22 cellular contexts compared by ENCODE assay signal in genomic region chr9:114272739-114273431, GRCh38. TPM values are rescaled to one million over a fixed set of nuclear protein-coding genes. Genes with fewer than 3 reads are reported as not detected.
DNase-seq lines count a peak whose midpoint lies in the region; ATAC-seq, FAIRE-seq and TF ChIP-seq lines count a peak whose summit lies in the region.
"Had no signal": no experiment of that assay in that cellular context is flagged by ENCODE, and none has a peak within 500 bp of the region (broad histone marks: within the 10 kb centered on the region; RNA-seq: fewer than 3 reads in every experiment).

No MANE protein-coding gene starts in this region.

- H3K9me3 Mint-ChIP-seq in activated T-cell treated with anti-CD3 and anti-CD28 coated beads, Interleukin-2, amount 50 U/mL, for 72 hours = peaks cover 0 to under 1% of the 10 kb centered on the region in 2 donors
- H3K9me3 Mint-ChIP-seq: activated T-helper 2 cell treated with anti-CD3 and anti-CD28 coated beads, Interferon-gamma antibody, Interleukin-2, Interleukin-4, amounts not matched to agents 10 μg/mL and 5 μg/mL and 100 μg/mL, durations not matched to agents 14 hours and 24 hours and 36 hours; CD4-positive, alpha-beta T cell had no signal

- H3K4me1 ChIP-seq in BE2C = no peaks in the 10 kb centered on the region
- H3K4me1 ChIP-seq: gastroesophageal sphincter, tibial nerve had no signal

- H3K36me3 ChIP-seq in BE2C = no peaks in the 10 kb centered on the region
- H3K36me3 ChIP-seq: gastroesophageal sphincter had no signal

- no peaks in the 10 kb centered on the region for H3K36me3 Mint-ChIP-seq in activated T-cell treated with anti-CD3 and anti-CD28 coated beads, Interleukin-2, amount 50 U/mL, for 72 hours (ENCODE audit: insufficient read depth in 2 of 2)
- H3K36me3 Mint-ChIP-seq: activated CD8-positive, alpha-beta memory T cell treated with anti-CD3 and anti-CD28 coated beads, Interleukin-2, amount 10 ng/mL, durations not matched to agents 7 days and 5 days; natural killer cell had no signal

- H3K9me3 ChIP-seq in BE2C = no peaks in the 10 kb centered on the region
- H3K9me3 ChIP-seq: gastroesophageal sphincter, tibial nerve had no signal

- H3K4me3 ChIP-seq in BE2C (ENCODE audit: low read depth, low read length) = no peak overlapping the region
- H3K4me3 ChIP-seq: gastroesophageal sphincter, smooth muscle cell, tibial nerve had no signal

- ATAC-seq in omental fat pad (ENCODE audit: low FRiP score) = no peak
- ATAC-seq in activated T-cell treated with anti-CD3 and anti-CD28 coated beads, Interleukin-2, amount 50 U/mL, for 72 hours (replicated peaks in 1 of 2) = no peak
- ATAC-seq: activated CD8-positive, alpha-beta memory T cell treated with anti-CD3 and anti-CD28 coated beads, Interleukin-2, amount 10 ng/mL, durations not matched to agents 7 days and 5 days; gastroesophageal sphincter; natural killer cell had no signal

- H3K27me3 ChIP-seq in BE2C = no peaks in the 10 kb centered on the region
- H3K27me3 ChIP-seq: tibial nerve had no signal

- no peak overlapping the region for H3K4me3 Mint-ChIP-seq in activated T-cell treated with anti-CD3 and anti-CD28 coated beads, Interleukin-2, amount 50 U/mL, for 72 hours
- H3K4me3 Mint-ChIP-seq: activated CD8-positive, alpha-beta memory T cell treated with anti-CD3 and anti-CD28 coated beads, Interleukin-2, amount 10 ng/mL, durations not matched to agents 7 days and 5 days; CD4-positive, alpha-beta T cell; natural killer cell; stimulated activated naive CD8-positive, alpha-beta T cell treated with anti-CD3 and anti-CD28 coated beads, Interleukin-15, Interleukin-2, amounts not matched to agents 100 ng/mL and 50 ng/mL, for 24 hours had no signal

- no peaks in the 10 kb centered on the region for H3K27me3 Mint-ChIP-seq in activated T-cell treated with anti-CD3 and anti-CD28 coated beads, Interleukin-2, amount 50 U/mL, for 72 hours (ENCODE audit: low read depth)
- H3K27me3 Mint-ChIP-seq: CD4-positive, alpha-beta T cell; stimulated activated naive CD8-positive, alpha-beta T cell treated with anti-CD3 and anti-CD28 coated beads, Interleukin-15, Interleukin-2, amounts not matched to agents 100 ng/mL and 50 ng/mL, for 24 hours had no signal

- TF ChIP-seq CTCF in BE2C (IDR thresholded peaks at IDR 0.05; ENCODE audit: low read depth, low read length) (no peak), omental fat pad (IDR thresholded peaks at IDR 0.05) (no peak), GM10266 (IDR thresholded peaks at IDR 0.05; ENCODE audit: control insufficient read depth, insufficient read depth, low read depth, missing control alignments) (no peak)

- H3K27ac Mint-ChIP-seq in activated T-cell treated with anti-CD3 and anti-CD28 coated beads, Interleukin-2, amount 50 U/mL, for 72 hours = no peak overlapping the region
- H3K27ac Mint-ChIP-seq: activated CD8-positive, alpha-beta memory T cell treated with anti-CD3 and anti-CD28 coated beads, Interleukin-2, amount 10 ng/mL, durations not matched to agents 7 days and 5 days; activated T-helper 2 cell treated with anti-CD3 and anti-CD28 coated beads, Interferon-gamma antibody, Interleukin-2, Interleukin-4, amounts not matched to agents 10 μg/mL and 5 μg/mL and 100 μg/mL, durations not matched to agents 14 hours and 24 hours and 36 hours; CD4-positive, alpha-beta T cell; natural killer cell; stimulated activated naive CD8-positive, alpha-beta T cell treated with anti-CD3 and anti-CD28 coated beads, Interleukin-15, Interleukin-2, amounts not matched to agents 100 ng/mL and 50 ng/mL, for 24 hours had no signal

- DNase-seq in BE2C (peak; percentile 0), NCI-H2171 (lab: John Stamatoyannopoulos, UW) (peak; percentile 57), cerebellar nuclear complex (lab: John Stamatoyannopoulos, UW) (peak; percentile 85 to 87), omental fat pad (ENCODE audit: low spot score) (peak; percentile 1), frontal cortex (ENCODE audit: low spot score in 2 of 2) (no peak), GM10266 (ENCODE audit: extremely low spot score) (no peak)
- DNase-seq in activated T-cell treated with anti-CD3 and anti-CD28 coated beads, Interleukin-2, amount 50 U/mL, for 72 hours = no peak
- DNase-seq: activated CD4-positive, alpha-beta T cell treated with anti-CD3 and anti-CD28 coated beads for 48 hours; activated CD8-positive, alpha-beta memory T cell treated with anti-CD3 and anti-CD28 coated beads, Interleukin-2, amount 10 ng/mL, durations not matched to agents 7 days and 5 days; CD4-positive, alpha-beta T cell; EL; erythroblast; Karpas-422; natural killer cell; NCI-H2029; SHP77; stimulated activated CD4-positive, alpha-beta T cell treated with anti-CD3 and anti-CD28 coated beads, Interleukin-4, amount 100 ng/mL, for 24 hours had no signal

- H3K4me1 Mint-ChIP-seq in activated T-cell treated with anti-CD3 and anti-CD28 coated beads, Interleukin-2, amount 50 U/mL, for 72 hours (ENCODE audit: low read depth) = no peaks in the 10 kb centered on the region
- H3K4me1 Mint-ChIP-seq: activated CD8-positive, alpha-beta memory T cell treated with anti-CD3 and anti-CD28 coated beads, Interleukin-2, amount 10 ng/mL, durations not matched to agents 7 days and 5 days had no signal

- FAIRE-seq in frontal cortex (lab: Jason Lieb, UNC) = no peak

RNA-seq across cellular contexts. Expression of gene ORM1, which starts 50.0 kb away (rescaled TPM):
- polyA plus RNA-seq in BE2C (2012; ENCODE audit: insufficient read depth, insufficient read length, low read depth) = not detected
- total RNA-seq in omental fat pad (1 to 10 TPM in 2 of 4 donors, under 1 TPM in 1, not detected in 1; 0.65 to 5.4 (median 1.0) TPM), frontal cortex (0.82 TPM)
- not detected for total RNA-seq in activated T-cell treated with anti-CD3 and anti-CD28 coated beads, Interleukin-2, amount 50 U/mL, for 72 hours
- total RNA-seq: activated CD8-positive, alpha-beta memory T cell treated with anti-CD3 and anti-CD28 coated beads, Interleukin-2, amount 10 ng/mL, durations not matched to agents 7 days and 5 days; activated T-helper 2 cell treated with anti-CD3 and anti-CD28 coated beads, Interferon-gamma antibody, Interleukin-2, Interleukin-4, amounts not matched to agents 10 μg/mL and 5 μg/mL and 100 μg/mL, durations not matched to agents 14 hours and 24 hours and 36 hours; CD4-positive, alpha-beta T cell; smooth muscle cell; tibial nerve had no signal

RNA-seq across cellular contexts. Expression of gene ORM2, which starts 56.8 kb away (rescaled TPM):
- polyA plus RNA-seq in BE2C (2012; ENCODE audit: insufficient read depth, insufficient read length, low read depth) = not detected
- total RNA-seq in omental fat pad (1 to 10 TPM in 1 of 4 donors, not detected in 3; 1.6 TPM), frontal cortex (not detected)
- total RNA-seq in activated T-cell treated with anti-CD3 and anti-CD28 coated beads, Interleukin-2, amount 50 U/mL, for 72 hours = not detected
- total RNA-seq: activated CD8-positive, alpha-beta memory T cell treated with anti-CD3 and anti-CD28 coated beads, Interleukin-2, amount 10 ng/mL, durations not matched to agents 7 days and 5 days; activated T-helper 2 cell treated with anti-CD3 and anti-CD28 coated beads, Interferon-gamma antibody, Interleukin-2, Interleukin-4, amounts not matched to agents 10 μg/mL and 5 μg/mL and 100 μg/mL, durations not matched to agents 14 hours and 24 hours and 36 hours; CD4-positive, alpha-beta T cell; gastroesophageal sphincter; natural killer cell; smooth muscle cell; tibial nerve had no signal
- polyA plus RNA-seq: smooth muscle cell had no signal

Comparison
In these comparisons a context has a peak if more than half of its experiments do, and no peak if none do; other contexts are left out.
1. DNase-seq: peak in BE2C (single experiment), NCI-H2171 (single experiment), cerebellar nuclear complex (2 of 2) and omental fat pad (single experiment); none in frontal cortex (0 of 2), GM10266 (single experiment) and activated T-cell treated with anti-CD3 and anti-CD28 coated beads, Interleukin-2, amount 50 U/mL, for 72 hours (0 of 2).